ENCODE assay signal across 24 cellular contexts in genomic region chr7:37414352-37414983, GRCh38. TPM values are rescaled to one million over a fixed set of nuclear protein-coding genes. Genes with fewer than 3 reads are reported as not detected.
"Had no signal": no experiment of that assay in that cellular context is flagged by ENCODE, and none has a peak within 500 bp of the region (broad histone marks: within the 10 kb centered on the region; RNA-seq: fewer than 3 reads in every experiment).

No MANE protein-coding gene starts in this region.

- H3K27ac Mint-ChIP-seq: effector memory CD8-positive, alpha-beta T cell; nephron progenitor cell; stimulated activated effector memory CD8-positive, alpha-beta T cell treated with anti-CD3 and anti-CD28 coated beads, Interleukin-12 subunit alpha, Interleukin-12 subunit beta, amount 100 ng/mL, for 72 hours had no signal

- H3K4me1 ChIP-seq: gastrocnemius medialis, prostate gland, sigmoid colon had no signal

- H3K9me3 Mint-ChIP-seq: effector memory CD8-positive, alpha-beta T cell had no signal

- H3K27ac ChIP-seq: gastrocnemius medialis, heart left ventricle, hepatocyte, prostate gland, right atrium auricular region, sigmoid colon, stomach, thyroid gland had no signal

- FAIRE-seq: islet of Langerhans had no signal

- H3K9me3 ChIP-seq: gastrocnemius medialis, prostate gland, thyroid gland had no signal

- H3K36me3 ChIP-seq: gastrocnemius medialis, prostate gland, right atrium auricular region, sigmoid colon, stomach, thyroid gland had no signal

- H3K27me3 Mint-ChIP-seq: effector memory CD8-positive, alpha-beta T cell; naive thymus-derived CD8-positive, alpha-beta T cell had no signal

- H3K27me3 ChIP-seq: gastrocnemius medialis, heart left ventricle, hepatocyte, right atrium auricular region, sigmoid colon, stomach, thyroid gland had no signal

- ATAC-seq: effector memory CD8-positive, alpha-beta T cell; gastrocnemius medialis; heart left ventricle; naive thymus-derived CD8-positive, alpha-beta T cell; stimulated activated effector memory CD8-positive, alpha-beta T cell treated with anti-CD3 and anti-CD28 coated beads, Interleukin-12 subunit alpha, Interleukin-12 subunit beta, amount 100 ng/mL, for 72 hours had no signal

- H3K4me3 ChIP-seq: gastrocnemius medialis, heart left ventricle, hepatocyte, prostate gland, right atrium auricular region, sigmoid colon, stomach, thyroid gland had no signal

- H3K4me3 Mint-ChIP-seq: effector memory CD8-positive, alpha-beta T cell; naive thymus-derived CD8-positive, alpha-beta T cell; nephron progenitor cell; stimulated activated effector memory CD8-positive, alpha-beta T cell treated with anti-CD3 and anti-CD28 coated beads, Interleukin-12 subunit alpha, Interleukin-12 subunit beta, amount 100 ng/mL, for 72 hours had no signal

- DNase-seq: cerebellar nuclear complex; cortex of kidney; effector memory CD8-positive, alpha-beta T cell; gastrocnemius medialis; heart left ventricle; kidney glomerular epithelial cell; mesenchymal stem cell; midbrain; naive thymus-derived CD8-positive, alpha-beta T cell; nephron progenitor cell; nucleus accumbens; sigmoid colon; stimulated activated CD4-positive, alpha-beta T cell treated with anti-CD3 and anti-CD28 coated beads, Interleukin-2, amount 100 ng/mL, for 24 hours; stimulated activated CD4-positive, alpha-beta T cell treated with anti-CD3 and anti-CD28 coated beads, Interleukin-4, amount 100 ng/mL, for 24 hours; stimulated activated naive CD4-positive, alpha-beta T cell treated with Interleukin-2 at 50 U/mL for 16 hours; stomach; thyroid gland; trophoblast cell had no signal

- H3K36me3 Mint-ChIP-seq: stimulated activated effector memory CD8-positive, alpha-beta T cell treated with anti-CD3 and anti-CD28 coated beads, Interleukin-12 subunit alpha, Interleukin-12 subunit beta, amount 100 ng/mL, for 72 hours had no signal

RNA-seq across cellular contexts. Expression of gene ELMO1, which starts 34.2 kb away (rescaled TPM):
- total RNA-seq: osteocyte had no signal
